31 cellular contexts compared by ENCODE assay signal in the genomic region with DNA sequence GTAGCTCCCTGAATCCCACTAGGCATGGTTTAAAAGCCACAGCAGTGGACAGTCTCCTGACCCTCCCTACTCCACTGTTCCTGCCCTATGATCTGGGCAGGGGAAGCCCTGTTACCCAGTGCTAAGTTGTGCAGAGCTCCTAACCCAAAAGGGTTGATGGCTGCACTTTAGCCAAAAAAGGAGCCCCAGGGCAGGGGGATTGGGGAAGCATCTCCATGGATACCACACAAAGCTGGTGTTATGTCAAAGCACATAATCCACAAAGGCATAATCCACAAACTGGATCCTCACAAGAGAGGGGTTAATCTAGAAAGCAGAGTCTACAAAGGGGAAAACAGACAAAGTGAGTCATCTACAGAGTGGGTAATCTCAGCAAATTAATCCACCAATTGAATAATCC. TPM values are rescaled to one million over a fixed set of nuclear protein-coding genes. Genes with fewer than 3 reads are reported as not detected.
"Had no signal": no experiment of that assay in that cellular context is flagged by ENCODE, and none has a peak within 500 bp of the region (broad histone marks: within the 10 kb centered on the region; RNA-seq: fewer than 3 reads in every experiment).

No MANE protein-coding gene starts in this region.

- DNase-seq: activated CD4-positive, alpha-beta memory T cell treated with anti-CD3 and anti-CD28 coated beads for 36 hours; activated CD4-positive, alpha-beta T cell treated with anti-CD3 and anti-CD28 coated beads for 36 hours; activated CD4-positive, alpha-beta T cell treated with anti-CD3 and anti-CD28 coated beads, Interleukin-2, amount 10 ng/mL, durations not matched to agents 24 days and 14 days; activated CD4-positive, CD25-positive, alpha-beta regulatory T cell; activated CD4-positive, CD25-positive, alpha-beta regulatory T cell treated with anti-CD3 and anti-CD28 coated beads, Interleukin-2, amount 50 U/mL, for 72 hours; activated CD8-positive, alpha-beta memory T cell treated with anti-CD3 and anti-CD28 coated beads, Interleukin-2, amount 10 ng/mL, durations not matched to agents 7 days and 5 days; activated CD8-positive, alpha-beta memory T cell treated with anti-CD3 and anti-CD28 coated beads, Interleukin-2, amount 50 U/mL, for 4 hours; activated CD8-positive, alpha-beta T cell treated with anti-CD3 and anti-CD28 coated beads, Interleukin-2, amount 10 ng/mL, durations not matched to agents 7 days and 5 days; activated effector memory CD4-positive, alpha-beta T cell treated with anti-CD3 and anti-CD28 coated beads, Interleukin-2, amount 50 U/mL, for 16 hours; activated naive CD4-positive, alpha-beta T cell treated with anti-CD3 and anti-CD28 coated beads for 36 hours; activated naive CD8-positive, alpha-beta T cell treated with anti-CD3 and anti-CD28 coated beads for 36 hours; activated naive CD8-positive, alpha-beta T cell treated with anti-CD3 and anti-CD28 coated beads, Interleukin-2, amount 50 U/mL, for 24 hours; activated T-cell treated with anti-CD3 and anti-CD28 coated beads, Interleukin-2, amount 50 U/mL, for 1 hour; activated T-cell treated with anti-CD3 and anti-CD28 coated beads, Interleukin-2, amount 50 U/mL, for 48 hours; adrenal gland; amygdala; aorta; dermis blood vessel endothelial cell; effector CD8-positive, alpha-beta T cell; esophagus squamous epithelium; foreskin melanocyte; heart right ventricle; T-helper 1 cell; T-helper 17 cell; T1000 had no signal

- H3K36me3 ChIP-seq: adrenal gland, esophagus squamous epithelium, gastroesophageal sphincter, heart right ventricle had no signal

- H3K27ac ChIP-seq: adrenal gland, coronary artery, epithelial cell of prostate, esophagus squamous epithelium, gastroesophageal sphincter, heart right ventricle had no signal

- H3K4me1 ChIP-seq: adrenal gland had no signal

- FAIRE-seq: bronchial epithelial cell, endometrium, endothelial cell of umbilical vein had no signal

- H3K9me3 ChIP-seq: adrenal gland, esophagus squamous epithelium, gastroesophageal sphincter, heart right ventricle had no signal

- H3K4me3 ChIP-seq: adrenal gland, coronary artery, esophagus squamous epithelium, gastroesophageal sphincter, heart right ventricle had no signal

RNA-seq across cellular contexts. Expression of gene RSPO1, which starts 5.7 kb away (rescaled TPM):
- polyA plus RNA-seq: endothelial cell of umbilical vein had no signal
